ENCODE assay signal across 8 cellular contexts in the genomic region with DNA sequence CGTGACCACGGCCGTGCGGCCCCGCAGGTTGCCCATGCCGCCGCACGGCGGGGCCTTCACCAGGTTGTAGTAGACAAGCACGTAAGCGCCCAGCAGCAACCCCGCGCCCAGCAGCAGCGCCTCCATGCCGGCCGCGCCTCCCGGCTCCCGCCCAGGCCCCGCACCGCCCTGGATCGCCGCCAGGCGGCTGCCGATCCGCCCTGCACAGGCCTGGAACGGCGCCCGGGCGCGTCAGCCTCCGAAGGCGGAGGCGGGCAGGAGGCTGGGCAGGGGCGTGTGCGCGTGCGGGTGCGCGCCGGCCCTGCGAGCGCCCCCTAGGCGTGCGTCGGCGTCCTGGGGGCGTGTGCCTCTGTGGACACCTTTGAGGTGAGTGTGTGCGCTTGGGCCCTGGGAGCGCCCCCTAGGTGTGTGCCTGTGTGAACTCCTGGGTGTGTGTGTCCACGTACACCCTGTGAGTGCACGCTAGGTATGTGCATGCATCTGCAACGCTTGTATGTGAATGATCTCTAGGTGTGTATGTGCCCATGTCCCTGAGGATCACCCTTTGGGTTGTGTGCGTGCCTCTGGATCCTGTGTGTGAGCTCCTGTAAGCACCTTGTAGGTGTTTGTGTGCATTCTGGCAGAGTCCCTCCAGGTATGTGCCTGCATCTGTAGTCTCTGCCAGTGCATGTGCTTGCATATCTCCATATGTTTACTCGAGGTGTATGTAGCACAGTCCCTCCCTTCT. TPM values are rescaled to one million over a fixed set of nuclear protein-coding genes. Genes with fewer than 3 reads are reported as not detected.
A peak's percentile ranks its signal among the peaks of the same experiment; 100 is the strongest.
DNase-seq lines count a peak whose midpoint lies in the region; TF ChIP-seq lines count a peak whose summit lies in the region.

A gene with protein sequence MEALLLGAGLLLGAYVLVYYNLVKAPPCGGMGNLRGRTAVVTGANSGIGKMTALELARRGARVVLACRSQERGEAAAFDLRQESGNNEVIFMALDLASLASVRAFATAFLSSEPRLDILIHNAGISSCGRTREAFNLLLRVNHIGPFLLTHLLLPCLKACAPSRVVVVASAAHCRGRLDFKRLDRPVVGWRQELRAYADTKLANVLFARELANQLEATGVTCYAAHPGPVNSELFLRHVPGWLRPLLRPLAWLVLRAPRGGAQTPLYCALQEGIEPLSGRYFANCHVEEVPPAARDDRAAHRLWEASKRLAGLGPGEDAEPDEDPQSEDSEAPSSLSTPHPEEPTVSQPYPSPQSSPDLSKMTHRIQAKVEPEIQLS (minus strand): TSS at position 261 of the 727 bp plus-strand sequence. CDS start 135 bp downstream, at position 126.

- peaks cover 21% of the 10 kb centered on the region for H3K4me1 Mint-ChIP-seq in HFFc6 (ENCODE audit: low read depth)

- peak within 1 kb of the TSS; percentile 95 for H2AFZ ChIP-seq in SK-N-SH (ENCODE audit: low read depth)

- no peaks in the 10 kb centered on the region for H3K9me3 Mint-ChIP-seq in HFFc6

- no peak for TF ChIP-seq POLR2A in testis (IDR thresholded peaks at IDR 0.05)

- DNase-seq in GM06990 (ENCODE audit: extremely low read depth, insufficient read length) (peak; percentile 98), HFFc6 (peak; percentile 79), NAMALWA (ENCODE audit: low spot score) (peak; percentile 98), SK-N-SH (peak; percentile 99), germinal center (ENCODE audit: low spot score) (peak; percentile 93), occipital lobe (lab: John Stamatoyannopoulos, UW) (peak; percentile 62), testis (peak; percentile 87)
- DNase-seq in activated naive CD4-positive, alpha-beta T cell treated with anti-CD3 and anti-CD28 coated beads, Interleukin-2, amount 50 U/mL, for 16 hours = peak; percentile 95

- H3K9ac ChIP-seq in SK-N-SH = peak within 1 kb of the TSS; percentile 73

- no peak; a peak in 1 of 4 replicates for TF ChIP-seq EP300 in SK-N-SH (IDR thresholded peaks at IDR 0.05; ENCODE audit: borderline replicate concordance in 1 of 2, low read depth in 1 of 2, low read length in 1 of 2)

- CTCF ChIA-PET in SK-N-SH (lab: Yijun Ruan, JAX) = interaction anchor here (0.6 to 9.0 kb wide), 44 partner anchors 9 to 486 kb away, joined by 3 to 95 read pairs (median 4); a partner anchor contains a TSS

- intact Hi-C loops in testis (cut with DNase I; ENCODE audit: low total_unique reads) = no loop called here

- no peaks in the 10 kb centered on the region for H3K9me2 ChIP-seq in SK-N-SH

- peak within 1 kb of the TSS; percentile 53 to 79 for H3K27ac ChIP-seq in SK-N-SH (ENCODE audit: low read depth in 2 of 2, low read length in 1 of 2)
- H3K27ac ChIP-seq in testis = peak within 1 kb of the TSS in 1 of 2 donors; percentile 79

- peaks cover 16% of the 10 kb centered on the region for H3K79me2 ChIP-seq in SK-N-SH (ENCODE audit: insufficient read depth)

- H3K27me3 ChIP-seq in GM06990 (replicated peaks; ENCODE audit: control insufficient read depth, insufficient read depth, low read length) (no peaks in the 10 kb centered on the region), SK-N-SH (ENCODE audit: insufficient read depth) (no peaks in the 10 kb centered on the region), testis (no peaks in the 10 kb centered on the region)

- no peaks in the 10 kb centered on the region for H3K9me3 ChIP-seq in SK-N-SH
- no peaks in the 10 kb centered on the region for H3K9me3 ChIP-seq in testis

- TF ChIP-seq CTCF in GM06990 (IDR thresholded peaks at IDR 0.05; ENCODE audit: insufficient read depth, low read length, poor library complexity, severe bottlenecking) (peak; percentile 95), HFFc6 (IDR thresholded peaks at IDR 0.05) (peak; percentile 97), SK-N-SH (IDR thresholded peaks at IDR 0.05) (peak; percentile 87), testis (IDR thresholded peaks at IDR 0.05) (peak; percentile 80 to 91 (median 81))

- TF ChIP-seq RAD21 in SK-N-SH (IDR thresholded peaks at IDR 0.05; ENCODE audit: low read length) = peak; percentile 55

- POLR2A ChIA-PET in SK-N-SH (lab: Yijun Ruan, JAX) = interaction anchor here (0.9 to 1.0 kb wide), 3 partner anchors 47 to 175 kb away, joined by 3 to 5 read pairs (median 3); no protein-coding TSS in a partner anchor

- H3K36me3 ChIP-seq in GM06990 (ENCODE audit: control insufficient read depth, insufficient read depth, low read length) (peaks cover 9% of the 10 kb centered on the region), SK-N-SH (replicated peaks in 1 of 2; ENCODE audit: control insufficient read depth in 1 of 2, insufficient read depth in 2 of 2, low read length in 1 of 2) (peaks cover 16 to 23% of the 10 kb centered on the region in 2 experiments), testis (ENCODE audit: low read depth, missing control alignments) (no peaks in the 10 kb centered on the region)

- 0 out of 2 replicates have a peak, but pooled peaks cover under 1% of the 10 kb centered on the region for H4K20me1 ChIP-seq in SK-N-SH (ENCODE audit: insufficient read depth)

- H3K27me3 Mint-ChIP-seq in HFFc6 (ENCODE audit: insufficient read depth) = peaks cover 10% of the 10 kb centered on the region

- peak within 1 kb of the TSS; percentile 98 for H3K4me2 ChIP-seq in SK-N-SH

- H3K27ac Mint-ChIP-seq in HFFc6 = peak within 1 kb of the TSS; percentile 16; the same call in 1 of the 2 replicates

- peak within 1 kb of the TSS; percentile 88 for H3K4me3 Mint-ChIP-seq in HFFc6

- H3K4me1 ChIP-seq in SK-N-SH (ENCODE audit: control insufficient read depth in 1 of 2, insufficient read depth in 2 of 2, low read depth in 1 of 2, low read length in 1 of 2) (peaks cover 3 to 15% of the 10 kb centered on the region in 2 experiments; a peak in 2 of 4 replicates), testis (peaks cover 24% of the 10 kb centered on the region)

- WGBS in SK-N-SH (ENCODE audit: low lambda C conversion rate) = 7% methylated on average over 12 of the region's 55 CpGs
- WGBS in testis, 2 donors = 0 to 1% methylated on average over 1 to 52 of the region's 55 CpGs

- H3K4me3 ChIP-seq in GM06990 (replicated peaks; ENCODE audit: low read depth, low read length) (peak within 1 kb of the TSS; percentile 56), SK-N-SH (ENCODE audit: low read depth in 2 of 2, low read length in 1 of 2) (peak within 1 kb of the TSS; percentile 71 to 75), testis (peak within 1 kb of the TSS; percentile 60 to 64)

- H3K36me3 Mint-ChIP-seq in HFFc6 (ENCODE audit: low read depth) = peaks cover 6% of the 10 kb centered on the region; the same call in 1 of the 2 replicates

- H3F3A ChIP-seq in SK-N-SH (replicated peaks; ENCODE audit: insufficient read depth) = peaks cover 44% of the 10 kb centered on the region

TF ChIP-seq in SK-N-SH, 30 proteins besides CTCF, POLR2A, EP300 and RAD21:
- peak; percentile 54; the same call in 1 of the 2 replicates for TF ChIP-seq SMC3 (IDR thresholded peaks at IDR 0.05; ENCODE audit: low read depth, low read length)
- TF ChIP-seq RCOR1 (IDR thresholded peaks at IDR 0.05; ENCODE audit: low read length) = peak; percentile 43
- no peak for TF ChIP-seq FOXJ3 (CRISPR knock-in tag; IDR thresholded peaks at IDR 0.05)
- TF ChIP-seq GATA2 (CRISPR knock-in tag; IDR thresholded peaks at IDR 0.05) = no peak
- TF ChIP-seq ELF1 (IDR thresholded peaks at IDR 0.05) = no peak
- TF ChIP-seq NRF1 (IDR thresholded peaks at IDR 0.05; ENCODE audit: low read depth, low read length) = peak; percentile 75
- TF ChIP-seq SIN3A (IDR thresholded peaks at IDR 0.05; ENCODE audit: borderline replicate concordance, low read depth, low read length) = peak; percentile 95
- TF ChIP-seq MEF2A (IDR thresholded peaks at IDR 0.05; ENCODE audit: borderline replicate concordance, low read depth) = no peak
- peak; percentile 89 for TF ChIP-seq MXI1 (IDR thresholded peaks at IDR 0.05; ENCODE audit: low read depth, low read length)
- TF ChIP-seq, protein P1, sequence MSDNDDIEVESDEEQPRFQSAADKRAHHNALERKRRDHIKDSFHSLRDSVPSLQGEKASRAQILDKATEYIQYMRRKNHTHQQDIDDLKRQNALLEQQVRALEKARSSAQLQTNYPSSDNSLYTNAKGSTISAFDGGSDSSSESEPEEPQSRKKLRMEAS (IDR thresholded peaks at IDR 0.05; ENCODE audit: low read depth) = peak; percentile 72
- no peak for TF ChIP-seq EZH2phosphoT487 (IDR thresholded peaks at IDR 0.05; ENCODE audit: borderline replicate concordance, low read depth)
- TF ChIP-seq CHD2 (IDR thresholded peaks at IDR 0.05; ENCODE audit: low read length, partially characterized antibody) = peak; percentile 83
- peak; percentile 83 for TF ChIP-seq NFIC (IDR thresholded peaks at IDR 0.05; ENCODE audit: borderline replicate concordance)
- TF ChIP-seq TCF12 (IDR thresholded peaks at IDR 0.05) = peak; percentile 14; the same call in 1 of the 2 replicates
- TF ChIP-seq, protein P2, sequence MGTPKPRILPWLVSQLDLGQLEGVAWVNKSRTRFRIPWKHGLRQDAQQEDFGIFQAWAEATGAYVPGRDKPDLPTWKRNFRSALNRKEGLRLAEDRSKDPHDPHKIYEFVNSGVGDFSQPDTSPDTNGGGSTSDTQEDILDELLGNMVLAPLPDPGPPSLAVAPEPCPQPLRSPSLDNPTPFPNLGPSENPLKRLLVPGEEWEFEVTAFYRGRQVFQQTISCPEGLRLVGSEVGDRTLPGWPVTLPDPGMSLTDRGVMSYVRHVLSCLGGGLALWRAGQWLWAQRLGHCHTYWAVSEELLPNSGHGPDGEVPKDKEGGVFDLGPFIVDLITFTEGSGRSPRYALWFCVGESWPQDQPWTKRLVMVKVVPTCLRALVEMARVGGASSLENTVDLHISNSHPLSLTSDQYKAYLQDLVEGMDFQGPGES (IDR thresholded peaks at IDR 0.05; ENCODE audit: low read depth, low read length) = no peak
- TF ChIP-seq, protein P3, sequence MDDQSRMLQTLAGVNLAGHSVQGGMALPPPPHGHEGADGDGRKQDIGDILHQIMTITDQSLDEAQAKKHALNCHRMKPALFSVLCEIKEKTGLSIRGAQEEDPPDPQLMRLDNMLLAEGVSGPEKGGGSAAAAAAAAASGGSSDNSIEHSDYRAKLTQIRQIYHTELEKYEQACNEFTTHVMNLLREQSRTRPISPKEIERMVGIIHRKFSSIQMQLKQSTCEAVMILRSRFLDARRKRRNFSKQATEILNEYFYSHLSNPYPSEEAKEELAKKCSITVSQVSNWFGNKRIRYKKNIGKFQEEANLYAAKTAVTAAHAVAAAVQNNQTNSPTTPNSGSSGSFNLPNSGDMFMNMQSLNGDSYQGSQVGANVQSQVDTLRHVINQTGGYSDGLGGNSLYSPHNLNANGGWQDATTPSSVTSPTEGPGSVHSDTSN (IDR thresholded peaks at IDR 0.05) = 0 out of 2 replicates have a peak, but pooled peaks have one; percentile 6

RNA-seq across cellular contexts. Expression of the gene that starts here (rescaled TPM):
- total RNA-seq in HFFc6 (2021; fragmentation: NEBNext Ultra II Directional; extraction: Animal tissue kit (Norgen Biotek cat#: 25700)) = 1 to 10 TPM; 1.5 to 3.0 (median 2.2) TPM
- polyA plus RNA-seq in SK-N-SH (2012; rRNA removed) (7.4 and 7.6 TPM in 2 replicates), testis (ENCODE audit: insufficient read depth, low read depth, low replicate concordance) (8.7 TPM)
- 6.3 and 7.5 TPM in 2 replicates for polyA plus RNA-seq in SK-N-SH (2012; cell fraction: cytosol; rRNA removed)
- 5.2 and 7.9 TPM in 2 replicates for polyA plus RNA-seq in SK-N-SH (2012; cell fraction: nucleus; rRNA removed)
- total RNA-seq in occipital lobe (27.1 TPM), testis (10 to 100 TPM; 14.9 to 18.6 TPM)
